In the genomic region with DNA sequence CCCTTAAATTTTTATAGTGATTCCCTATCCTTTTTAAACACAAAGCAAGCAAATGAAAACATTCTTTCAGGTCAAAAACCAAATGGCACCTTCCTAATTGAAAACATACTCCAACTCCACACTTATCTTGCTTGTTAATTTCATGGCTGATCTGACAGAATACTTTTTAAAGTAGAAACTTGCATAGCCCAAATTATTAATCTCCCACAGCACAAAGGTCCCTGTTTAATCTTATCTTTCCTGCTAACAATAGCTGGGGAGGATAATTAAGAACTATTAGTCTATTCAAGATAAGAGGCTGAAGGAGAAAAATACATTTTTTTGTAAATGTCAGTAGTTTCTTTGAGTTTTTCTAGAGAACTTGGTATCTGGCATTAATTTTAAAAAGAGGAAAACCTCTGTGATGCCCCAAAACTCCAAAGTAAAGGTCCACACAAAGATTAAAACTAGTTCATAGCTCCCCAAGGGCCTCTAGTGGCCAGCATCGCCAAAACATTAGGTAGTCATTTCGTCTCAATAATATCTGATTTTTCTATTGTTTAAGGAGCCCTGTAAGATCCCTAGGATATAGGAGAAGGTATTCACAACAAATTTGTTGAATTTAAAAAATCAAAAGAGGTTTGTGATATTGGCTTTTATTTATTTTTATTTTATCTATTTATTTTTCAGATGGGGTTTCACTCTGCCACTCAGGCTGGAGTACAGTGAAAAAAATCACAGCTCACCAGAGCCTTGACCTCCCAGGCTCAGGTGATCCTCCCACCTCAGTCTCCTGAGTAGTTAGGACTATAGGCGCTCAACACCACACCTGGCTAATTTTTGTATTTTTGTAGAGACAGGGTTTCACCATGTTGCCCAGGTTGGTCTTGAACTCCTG, we compare ENCODE assay signal across 8 cellular contexts. TPM values are rescaled to one million over a fixed set of nuclear protein-coding genes. Genes with fewer than 3 reads are reported as not detected.
DNase-seq lines count a peak whose midpoint lies in the region; ATAC-seq and TF ChIP-seq lines count a peak whose summit lies in the region.

No MANE protein-coding gene starts in this region.

- H3K4me2 ChIP-seq in Karpas-422 (ENCODE audit: low read depth, low read length, poor library complexity, severe bottlenecking): no peak overlapping the region

- H3K27me3 ChIP-seq in Karpas-422 (ENCODE audit: low read length) (no peaks in the 10 kb centered on the region), WERI-Rb-1 (ENCODE audit: insufficient read depth, low read depth, severe bottlenecking) (no peaks in the 10 kb centered on the region), endodermal cell (ENCODE audit: control insufficient read depth, insufficient read depth, low read length, poor library complexity, severe bottlenecking) (peaks cover 15% of the 10 kb centered on the region)

- H3K9me2 ChIP-seq in Karpas-422 (replicated peaks; ENCODE audit: insufficient read depth, low read length): no peaks in the 10 kb centered on the region

- TF ChIP-seq CTCF in WERI-Rb-1 (IDR thresholded peaks at IDR 0.05; ENCODE audit: low read depth, low read length) (peak; percentile 34; the same call in 1 of the 2 replicates), endodermal cell (conservative IDR thresholded peaks at IDR 0.05) (peak; percentile 85)

- H3K9ac ChIP-seq in Karpas-422 (ENCODE audit: low read length): no peak overlapping the region
- H3K9ac ChIP-seq in endodermal cell (ENCODE audit: extremely low read depth, low read length, poor library complexity, severe bottlenecking): no peak overlapping the region

- H3K27ac Mint-ChIP-seq in endodermal cell: no peak overlapping the region
- peak overlapping the region in 2 of 6 donors; percentile 49 to 89 for H3K27ac Mint-ChIP-seq in naive B cell

- H3K9me3 ChIP-seq in Karpas-422 (ENCODE audit: low read length) (no peaks in the 10 kb centered on the region), WERI-Rb-1 (ENCODE audit: severe bottlenecking) (no peaks in the 10 kb centered on the region), endodermal cell (ENCODE audit: control insufficient read depth, low read length) (no peaks in the 10 kb centered on the region)

- peaks cover 4% of the 10 kb centered on the region; the same call in 1 of the 2 replicates for H3K4me1 ChIP-seq in Karpas-422 (ENCODE audit: low read length)
- H3K4me1 ChIP-seq in endodermal cell (ENCODE audit: control insufficient read depth, insufficient read depth, low read length): peaks cover 5% of the 10 kb centered on the region

- H2AFZ ChIP-seq in Karpas-422 (ENCODE audit: low read length): no peak overlapping the region

- H3K36me3 Mint-ChIP-seq in endodermal cell (ENCODE audit: low read depth): no peaks in the 10 kb centered on the region
- H3K36me3 Mint-ChIP-seq in naive B cell: no peaks in the 10 kb centered on the region

- DNase-seq in NCI-H2107 treated with DMSO at 0.1 percent for 48 hours (lab: John Stamatoyannopoulos, UW; ENCODE audit: unreplicated experiment) (peak; percentile 16), NCI-H2107 (lab: John Stamatoyannopoulos, UW) (no peak), Karpas-422 (peak; percentile 79), WERI-Rb-1 (no peak), endodermal cell (peak; percentile 61), naive B cell (peak; percentile 44)

- ATAC-seq in naive B cell (ENCODE audit: low read depth in 2 of 2): peak; percentile 67 to 70
- ATAC-seq in GM18517 (IDR thresholded peaks at IDR 0.05; ENCODE audit: unreplicated experiment): no peak
- ATAC-seq in HG02623 (IDR thresholded peaks at IDR 0.05; ENCODE audit: unreplicated experiment): no peak

- no peaks in the 10 kb centered on the region for H4K20me1 ChIP-seq in Karpas-422 (ENCODE audit: insufficient read depth, low read depth, low read length)

- no peak overlapping the region for H3K4me3 ChIP-seq in Karpas-422 (ENCODE audit: low read length)
- H3K4me3 ChIP-seq in WERI-Rb-1 (ENCODE audit: low read depth, low read length): no peak overlapping the region
- peak overlapping the region; percentile 8 for H3K4me3 ChIP-seq in endodermal cell (ENCODE audit: low read length)

- H3K36me3 ChIP-seq in Karpas-422 (ENCODE audit: insufficient read depth, low read length): no peaks in the 10 kb centered on the region
- no peaks in the 10 kb centered on the region for H3K36me3 ChIP-seq in WERI-Rb-1
- H3K36me3 ChIP-seq in endodermal cell (ENCODE audit: control insufficient read depth, insufficient read depth, low read length): no peaks in the 10 kb centered on the region

- H3K27ac ChIP-seq in Karpas-422 (ENCODE audit: low read length) (no peak overlapping the region), WERI-Rb-1 (no peak overlapping the region), endodermal cell (ENCODE audit: low read depth, low read length) (no peak overlapping the region)

- H3K79me2 ChIP-seq in Karpas-422 (ENCODE audit: low read length): no peaks in the 10 kb centered on the region

- H3K9me3 Mint-ChIP-seq in endodermal cell: no peaks in the 10 kb centered on the region
- peaks cover 0 to 1% (median 0%) of the 10 kb centered on the region in 7 donors for H3K9me3 Mint-ChIP-seq in naive B cell

- H3K4me3 Mint-ChIP-seq in endodermal cell: no peak overlapping the region
- H3K4me3 Mint-ChIP-seq in naive B cell: no peak overlapping the region

- peaks cover 16% of the 10 kb centered on the region for H3K27me3 Mint-ChIP-seq in endodermal cell (ENCODE audit: insufficient read depth)
- H3K27me3 Mint-ChIP-seq in naive B cell: no peaks in the 10 kb centered on the region

- 59 to 100% methylated on average over 1 to 3 of the region's 3 CpGs for WGBS in endodermal cell (ENCODE audit: insufficient coverage in 1 of 2, insufficient read length in 1 of 2), 2 experiments

- H3K4me1 Mint-ChIP-seq in endodermal cell (peaks cover 15% of the 10 kb centered on the region), naive B cell (peaks cover 24 to 36% (median 25%) of the 10 kb centered on the region in 3 donors)

RNA-seq across cellular contexts. Expression of gene CDNF, which starts 14.7 kb away (rescaled TPM):
- 1.2 and 2.2 TPM in 2 replicates for total RNA-seq in Karpas-422 (2014; rRNA removed; shearing (Covaris generic); ENCODE audit: low replicate concordance)
- 1 to 10 TPM in 1 of 2 donors, under 1 TPM in 1; 0.51 to 1.2 TPM for total RNA-seq in endodermal cell
- 2.5 TPM for polyA plus RNA-seq in endodermal cell (2013, experiment 1 of 2)
- 1.5 TPM for polyA plus RNA-seq in endodermal cell (2013, experiment 2 of 2)
- polyA plus RNA-seq in naive B cell (ENCODE audit: low read depth in 6 of 6): 1 to 10 TPM; 1.1 to 2.7 (median 1.9) TPM

RNA-seq across cellular contexts. Expression of gene HSPA14, which starts 15.0 kb away (rescaled TPM):
- 34.2 and 34.8 TPM in 2 replicates for total RNA-seq in Karpas-422 (2014; rRNA removed; shearing (Covaris generic); ENCODE audit: low replicate concordance)
- total RNA-seq in endodermal cell: 10 to 100 TPM; 17.1 to 24.9 TPM
- 22.6 TPM for polyA plus RNA-seq in endodermal cell (2013, experiment 1 of 2)
- 23.9 TPM for polyA plus RNA-seq in endodermal cell (2013, experiment 2 of 2)
- 10 to 100 TPM; 14.8 to 23.3 (median 19.8) TPM for polyA plus RNA-seq in naive B cell (ENCODE audit: low read depth in 6 of 6)

RNA-seq across cellular contexts. Expression of gene MSANTD7, which starts 15.0 kb away (rescaled TPM):
- 22.1 and 25.0 TPM in 2 replicates for total RNA-seq in Karpas-422 (2014; rRNA removed; shearing (Covaris generic); ENCODE audit: low replicate concordance)
- total RNA-seq in endodermal cell: 10 to 100 TPM; 14.6 to 15.6 TPM
- polyA plus RNA-seq in endodermal cell (2013, experiment 1 of 2): 13.9 TPM
- 14.6 TPM for polyA plus RNA-seq in endodermal cell (2013, experiment 2 of 2)
- polyA plus RNA-seq in naive B cell (ENCODE audit: low read depth in 6 of 6): 10 to 100 TPM in 2 of 6 donors, 1 to 10 TPM in 4; 6.4 to 19.6 (median 9.3) TPM

RNA-seq across cellular contexts. Expression of gene FAM107B, which starts 48.4 kb away (rescaled TPM):
- total RNA-seq in Karpas-422 (2014; rRNA removed; shearing (Covaris generic); ENCODE audit: low replicate concordance): 110 and 158 TPM in 2 replicates
- total RNA-seq in endodermal cell: 10 to 100 TPM; 16.0 to 24.0 TPM
- 42.1 TPM for polyA plus RNA-seq in endodermal cell (2013, experiment 1 of 2)
- 38.6 TPM for polyA plus RNA-seq in endodermal cell (2013, experiment 2 of 2)
- 100 to 1,000 TPM; 112 to 259 (median 159) TPM for polyA plus RNA-seq in naive B cell (ENCODE audit: low read depth in 6 of 6)

RNA-seq across cellular contexts. Expression of gene SUV39H2, which starts 55.5 kb away (rescaled TPM):
- total RNA-seq in Karpas-422 (2014; rRNA removed; shearing (Covaris generic); ENCODE audit: low replicate concordance): 15.7 and 23.8 TPM in 2 replicates
- 10 to 100 TPM; 35.4 to 37.6 TPM for total RNA-seq in endodermal cell
- polyA plus RNA-seq in endodermal cell (2013, experiment 1 of 2): 45.4 TPM
- 50.7 TPM for polyA plus RNA-seq in endodermal cell (2013, experiment 2 of 2)
- 1 to 10 TPM; 1.0 to 3.9 (median 1.7) TPM for polyA plus RNA-seq in naive B cell (ENCODE audit: low read depth in 6 of 6)

Comparison
In these comparisons a context has a peak if more than half of its experiments do, and no peak if none do; other contexts are left out.
1. DNase-seq: peak in NCI-H2107 treated with DMSO at 0.1 percent for 48 hours (single experiment), Karpas-422 (single experiment), endodermal cell (single experiment) and naive B cell (single experiment); none in NCI-H2107 (single experiment) and WERI-Rb-1 (single experiment).
2. ATAC-seq: peak in naive B cell (2 of 2); none in GM18517 (single experiment) and HG02623 (single experiment).